In the genomic region with DNA sequence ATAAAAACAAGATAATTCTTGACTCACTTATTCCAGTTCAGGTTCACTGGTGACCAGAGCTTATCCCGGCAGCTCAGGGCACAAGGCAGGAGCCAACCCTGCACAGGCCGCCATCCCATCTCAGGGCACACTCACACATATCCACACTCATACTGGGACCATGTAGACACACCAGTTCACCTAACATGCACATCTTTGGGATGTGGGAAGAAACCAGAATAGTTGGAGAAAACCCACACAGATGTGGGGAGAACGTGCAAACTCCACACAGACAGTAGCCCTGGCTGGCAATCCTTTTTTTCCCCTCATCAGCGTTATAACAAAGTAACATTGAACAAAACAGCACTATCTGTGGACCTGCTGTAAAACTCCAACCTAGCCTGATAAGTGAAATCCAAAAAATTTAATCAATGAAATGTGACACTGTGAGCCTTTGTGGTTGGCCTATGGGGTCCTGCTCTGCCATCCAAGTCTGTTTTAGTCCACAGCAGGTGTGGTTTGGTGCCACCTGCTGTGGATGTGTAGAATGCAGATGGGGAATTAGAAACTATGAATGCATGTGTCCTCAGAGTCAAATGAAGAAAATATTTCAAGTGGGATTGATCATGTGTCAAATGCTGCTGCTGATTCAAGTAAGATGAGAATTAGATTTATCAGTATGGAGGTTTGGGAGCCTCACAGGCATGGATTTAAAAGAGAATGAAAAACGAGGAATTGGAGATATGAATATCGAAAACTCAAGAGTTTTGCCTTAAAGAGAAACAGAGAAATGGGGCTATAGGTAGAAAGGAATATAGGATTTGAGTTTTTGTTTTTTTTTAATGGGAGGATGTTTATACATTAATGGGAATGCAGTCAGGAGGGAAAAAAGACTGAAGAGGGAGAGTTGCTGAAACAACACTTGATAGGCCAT, we compare ENCODE assay signal across 8 cellular contexts. TPM values are rescaled to one million over a fixed set of nuclear protein-coding genes. Genes with fewer than 3 reads are reported as not detected.
DNase-seq lines count a peak whose midpoint lies in the region; ATAC-seq and TF ChIP-seq lines count a peak whose summit lies in the region.

No MANE protein-coding gene starts in this region.

- H3K4me3 ChIP-seq in mucosa of descending colon (no peak overlapping the region), testis (no peak overlapping the region)

- H3K36me3 Mint-ChIP-seq in activated CD4-positive, alpha-beta T cell treated with anti-CD3 and anti-CD28 coated beads for 36 hours (ENCODE audit: low read depth) = peaks cover 32% of the 10 kb centered on the region

- no peak overlapping the region for H3K4me3 Mint-ChIP-seq in activated CD4-positive, alpha-beta T cell treated with anti-CD3 and anti-CD28 coated beads for 36 hours

- H3K27ac Mint-ChIP-seq in activated CD4-positive, alpha-beta T cell treated with anti-CD3 and anti-CD28 coated beads for 36 hours = peak overlapping the region; percentile 60

- H3K4me1 ChIP-seq in mucosa of descending colon (ENCODE audit: low read depth) (no peaks in the 10 kb centered on the region), testis (no peaks in the 10 kb centered on the region)

- H3K9me3 ChIP-seq in mucosa of descending colon (no peaks in the 10 kb centered on the region), testis (no peaks in the 10 kb centered on the region)

- DNase-seq in GM04504 (ENCODE audit: low read depth) = peak; percentile 11
- peak; percentile 50 for DNase-seq in NCI-H2107 treated with DMSO at 0.1 percent for 48 hours (lab: John Stamatoyannopoulos, UW; ENCODE audit: unreplicated experiment)
- DNase-seq in activated CD4-positive, alpha-beta T cell treated with anti-CD3 and anti-CD28 coated beads for 36 hours = peak; percentile 67
- peak; percentile 1 for DNase-seq in effector CD8-positive, alpha-beta T cell (lab: John Stamatoyannopoulos, UW)
- peak in 1 of 3 donors; percentile 63 for DNase-seq in mucosa of descending colon
- DNase-seq in testis = peak; percentile 58

- no peaks in the 10 kb centered on the region for H3K27me3 ChIP-seq in testis

- POLR2A ChIA-PET in activated CD4-positive, alpha-beta T cell treated with anti-CD3 and anti-CD28 coated beads for 36 hours (lab: Charles Lee) = no interaction called here

- CTCF ChIA-PET in activated CD4-positive, alpha-beta T cell treated with anti-CD3 and anti-CD28 coated beads for 36 hours (lab: Charles Lee) = interaction anchor here (1.0 to 1.8 kb wide), 3 partner anchors 12 to 195 kb away, joined by 3 to 6 read pairs (median 3); no protein-coding TSS in a partner anchor

- peaks cover 10% of the 10 kb centered on the region for H3K4me1 Mint-ChIP-seq in activated CD4-positive, alpha-beta T cell treated with anti-CD3 and anti-CD28 coated beads for 36 hours

- TF ChIP-seq CTCF in 22Rv1 (IDR thresholded peaks at IDR 0.05) (peak; percentile 93), mucosa of descending colon (IDR thresholded peaks at IDR 0.05) (peak; percentile 49), testis (IDR thresholded peaks at IDR 0.05) (peak in 2 of 3 experiments; percentile 59 to 67)

- no peak overlapping the region for H3K27ac ChIP-seq in 22Rv1
- no peak overlapping the region for H3K27ac ChIP-seq in testis

- no peak for TF ChIP-seq POLR2A in testis (IDR thresholded peaks at IDR 0.05)

- intact Hi-C loops in activated CD4-positive, alpha-beta T cell treated with anti-CD3 and anti-CD28 coated beads for 36 hours (cut with DNase I, micrococcal nuclease) = loop anchor here (1.0 to 2.0 kb wide), 2 partner anchors 24 to 196 kb away; no protein-coding TSS in a partner anchor
- intact Hi-C loops in mucosa of descending colon (cut with DNase I, micrococcal nuclease) (no loop called here), testis (cut with DNase I; ENCODE audit: low total_unique reads) (no loop called here)

- ATAC-seq in HG02678 (IDR thresholded peaks at IDR 0.05; ENCODE audit: unreplicated experiment) = peak; percentile 82
- ATAC-seq in activated CD4-positive, alpha-beta T cell treated with anti-CD3 and anti-CD28 coated beads for 36 hours = peak; percentile 89
- ATAC-seq in mucosa of descending colon = peak; percentile 83

- H3K36me3 ChIP-seq in mucosa of descending colon (ENCODE audit: low read depth) (no peaks in the 10 kb centered on the region), testis (ENCODE audit: low read depth, missing control alignments) (no peaks in the 10 kb centered on the region)

- H3K9me3 Mint-ChIP-seq in activated CD4-positive, alpha-beta T cell treated with anti-CD3 and anti-CD28 coated beads for 36 hours (ENCODE audit: low read depth) = no peaks in the 10 kb centered on the region

- H3K27me3 Mint-ChIP-seq in activated CD4-positive, alpha-beta T cell treated with anti-CD3 and anti-CD28 coated beads for 36 hours = no peaks in the 10 kb centered on the region

- WGBS in testis, 2 donors = 74 to 86% methylated on average over 6 of the region's 6 CpGs

RNA-seq across cellular contexts. Expression of gene UGP2, which starts 47.0 kb away (rescaled TPM):
- total RNA-seq in activated CD4-positive, alpha-beta T cell treated with anti-CD3 and anti-CD28 coated beads for 36 hours = 100 to 1,000 TPM in 1 of 2 experiments, 10 to 100 TPM in 1; 98.4 to 144 TPM
- total RNA-seq in mucosa of descending colon = 100 to 1,000 TPM; 408 to 683 (median 538) TPM
- total RNA-seq in testis = 10 to 100 TPM; 51.7 to 52.9 TPM
- polyA plus RNA-seq in testis (ENCODE audit: insufficient read depth, low read depth, low replicate concordance) = 70.3 TPM

Comparison
In these comparisons a context has a peak if more than half of its experiments do, and no peak if none do; other contexts are left out.
1. intact Hi-C loops: an anchor here in activated CD4-positive, alpha-beta T cell treated with anti-CD3 and anti-CD28 coated beads for 36 hours (1.0 to 2.0 kb wide); none called in mucosa of descending colon and testis.